ENCODE assay signal across 2 cellular contexts in the genomic region with DNA sequence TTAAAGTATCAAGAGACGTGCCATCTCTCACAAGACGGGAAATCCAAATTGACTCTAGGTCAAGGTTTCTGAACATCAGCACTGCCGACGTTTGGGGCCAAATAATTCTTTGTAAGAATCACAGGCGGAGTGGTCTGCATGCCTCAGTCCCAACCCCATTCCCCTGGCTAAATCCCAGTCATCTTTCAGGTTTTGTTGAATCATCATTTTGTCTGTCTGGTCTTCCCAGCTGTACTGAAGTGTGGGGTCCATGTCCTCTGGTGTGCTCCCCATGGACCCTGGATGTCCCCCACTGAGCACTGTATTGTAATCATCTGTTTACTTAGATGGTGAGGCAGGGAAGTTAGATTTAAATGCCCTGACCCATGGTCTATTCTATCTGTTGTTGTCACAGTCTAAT.
TF ChIP-seq lines count a peak whose summit lies in the region.

No MANE protein-coding gene starts in this region.

TF ChIP-seq in HepG2, 621 proteins besides CTCF, POLR2A, EP300 and RAD21:
- TF ChIP-seq MAFF (IDR thresholded peaks at IDR 0.05; ENCODE audit: low read depth, low read length), result peak; percentile 67
- no peak for TF ChIP-seq FOXA1 (IDR thresholded peaks at IDR 0.05)
- TF ChIP-seq FOXA1 (CRISPR knock-in tag; IDR thresholded peaks at IDR 0.05), result no peak
- no peak for TF ChIP-seq RARG (CRISPR knock-in tag; IDR thresholded peaks at IDR 0.05; ENCODE audit: low read depth)
- peak; percentile 59 to 75 for TF ChIP-seq MAFK (conservative IDR thresholded peaks at IDR 0.05 in 1 of 2, IDR thresholded peaks at IDR 0.05 in 1 of 2; ENCODE audit: low read length in 2 of 2)

TF ChIP-seq in IMR-90, 13 proteins besides CTCF, POLR2A, EP300 and RAD21:
- TF ChIP-seq MAFK (IDR thresholded peaks at IDR 0.05; ENCODE audit: low read depth, low read length) (peak; percentile 46), RCOR1 (IDR thresholded peaks at IDR 0.05; ENCODE audit: insufficient replicate concordance, low read length) (no peak)
